ENCODE assay signal across 9 cellular contexts in the genomic region with DNA sequence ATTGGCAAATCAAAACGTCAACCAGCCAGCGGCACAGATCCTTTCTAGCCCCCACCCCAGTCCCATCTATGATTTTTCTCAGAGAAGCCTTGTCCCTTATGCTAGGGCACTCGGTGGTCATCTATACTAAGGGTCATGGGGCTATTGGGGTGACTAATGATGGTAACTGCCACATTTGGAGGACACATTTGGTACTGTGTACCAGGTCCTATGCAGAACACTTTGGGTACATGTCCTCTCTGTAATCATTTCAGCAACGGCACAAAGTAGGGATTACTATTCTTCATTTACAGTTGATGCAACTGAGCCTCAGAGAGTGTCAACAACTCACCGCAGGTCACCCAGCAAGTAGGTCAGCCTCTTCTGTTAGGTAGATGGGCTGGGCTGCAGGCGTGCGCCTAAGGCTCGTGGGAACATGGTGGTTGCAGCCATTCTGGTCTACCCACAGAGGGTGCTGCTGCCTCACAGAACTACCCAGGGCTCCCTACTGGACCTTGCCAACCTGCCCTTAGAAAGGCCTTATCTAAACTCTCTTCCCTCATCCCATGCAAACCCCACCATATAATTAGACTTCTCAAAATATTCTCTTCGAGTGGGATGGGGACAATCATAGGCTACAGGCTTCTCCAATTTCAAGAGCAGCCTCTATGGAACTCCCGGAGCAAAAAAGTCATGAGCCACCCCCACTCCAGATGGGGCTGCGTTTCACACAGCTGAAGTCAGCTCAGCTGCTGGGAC. TPM values are rescaled to one million over a fixed set of nuclear protein-coding genes. Genes with fewer than 3 reads are reported as not detected.
DNase-seq lines count a peak whose midpoint lies in the region; ATAC-seq and TF ChIP-seq lines count a peak whose summit lies in the region.
"Had no signal": no experiment of that assay in that cellular context is flagged by ENCODE, and none has a peak within 500 bp of the region (broad histone marks: within the 10 kb centered on the region; RNA-seq: fewer than 3 reads in every experiment).

No MANE protein-coding gene starts in this region.

- POLR2A ChIA-PET in activated CD4-positive, alpha-beta memory T cell treated with anti-CD3 and anti-CD28 coated beads, Interleukin-2, amount 10 ng/mL, durations not matched to agents 7 days and 5 days (lab: Charles Lee) = no interaction called here

- no peak overlapping the region for H3K18ac ChIP-seq in neuronal stem cell (ENCODE audit: low read length)

- H3K14ac ChIP-seq in neuronal stem cell (ENCODE audit: low read length) = no peak overlapping the region

- peaks cover 9% of the 10 kb centered on the region for H3K4me1 Mint-ChIP-seq in HFFc6 (ENCODE audit: low read depth)
- peaks cover 11% of the 10 kb centered on the region for H3K4me1 Mint-ChIP-seq in activated CD4-positive, alpha-beta memory T cell treated with anti-CD3 and anti-CD28 coated beads, Interleukin-2, amount 10 ng/mL, durations not matched to agents 7 days and 5 days
- H3K4me1 Mint-ChIP-seq: activated naive CD4-positive, alpha-beta T cell treated with anti-CD3 and anti-CD28 coated beads, Interleukin-2, amount 50 U/mL, for 24 hours had no signal

- H2AFZ ChIP-seq in neuronal stem cell (ENCODE audit: low read length) = peak overlapping the region; percentile 37

- WGBS in neuronal stem cell (ENCODE audit: extremely low coverage in 2 of 2, insufficient read length in 2 of 2, insufficient replicate concordance in 1 of 2), 2 donors = no CpG with 5 or more reads among the region's 11 CpGs

- H3K27me3 ChIP-seq in DOHH2 (ENCODE audit: control insufficient read depth, low read length) = no peaks in the 10 kb centered on the region; the same call in 1 of the 2 replicates
- H3K27me3 ChIP-seq in neuronal stem cell (ENCODE audit: control insufficient read depth in 3 of 3, insufficient read depth in 3 of 3, low read depth in 1 of 3, low read length in 3 of 3) = peaks cover 0 to 5% (median 0%) of the 10 kb centered on the region in 3 experiments

- H3K4me3 ChIP-seq in DOHH2 (ENCODE audit: low read length) = peak overlapping the region; percentile 33
- no peak overlapping the region for H3K4me3 ChIP-seq in fibroblast of villous mesenchyme (ENCODE audit: low read depth, low read length)
- H3K4me3 ChIP-seq in neuronal stem cell (ENCODE audit: low read length in 2 of 2) = no peak overlapping the region

- no peak overlapping the region for H2AK5ac ChIP-seq in neuronal stem cell (ENCODE audit: low read depth, low read length)

- H3K79me2 ChIP-seq in DOHH2 (ENCODE audit: control insufficient read depth, low read length) = no peaks in the 10 kb centered on the region

- H3K9me3 Mint-ChIP-seq in HFFc6 = no peaks in the 10 kb centered on the region
- H3K9me3 Mint-ChIP-seq in activated CD4-positive, alpha-beta memory T cell treated with anti-CD3 and anti-CD28 coated beads, Interleukin-2, amount 10 ng/mL, durations not matched to agents 7 days and 5 days = peaks cover 2% of the 10 kb centered on the region
- H3K9me3 Mint-ChIP-seq: activated naive CD4-positive, alpha-beta T cell treated with anti-CD3 and anti-CD28 coated beads, Interleukin-2, amount 50 U/mL, for 24 hours had no signal

- H3K4ac ChIP-seq in neuronal stem cell (ENCODE audit: low read length) = no peak overlapping the region

- peak; percentile 79 for TF ChIP-seq CTCF in DOHH2 (IDR thresholded peaks at IDR 0.05; ENCODE audit: low read depth, low read length, poor library complexity, severe bottlenecking)
- peak; percentile 80 for TF ChIP-seq CTCF in HFFc6 (IDR thresholded peaks at IDR 0.05)
- peak; percentile 89 for TF ChIP-seq CTCF in fibroblast of villous mesenchyme (IDR thresholded peaks at IDR 0.05; ENCODE audit: insufficient read depth, low read depth, low read length)

- H2BK12ac ChIP-seq in neuronal stem cell (ENCODE audit: low read length) = no peak overlapping the region

- H3K4me1 ChIP-seq in DOHH2 (ENCODE audit: control insufficient read depth, low read length) (peaks cover 18% of the 10 kb centered on the region), neuronal stem cell (ENCODE audit: control insufficient read depth in 2 of 2, insufficient read depth in 1 of 2, low read depth in 1 of 2, low read length in 2 of 2) (peaks cover 7 to 15% of the 10 kb centered on the region in 2 donors)

- no peak overlapping the region for H2BK5ac ChIP-seq in neuronal stem cell (ENCODE audit: low read length)

- H4K8ac ChIP-seq in neuronal stem cell (ENCODE audit: low read depth, low read length) = no peak overlapping the region

- no peaks in the 10 kb centered on the region for H4K20me1 ChIP-seq in DOHH2 (ENCODE audit: control insufficient read depth, insufficient read depth, low read depth, low read length)

- peaks cover 17% of the 10 kb centered on the region for H3K27me3 Mint-ChIP-seq in HFFc6 (ENCODE audit: insufficient read depth)
- H3K27me3 Mint-ChIP-seq in activated CD4-positive, alpha-beta memory T cell treated with anti-CD3 and anti-CD28 coated beads, Interleukin-2, amount 10 ng/mL, durations not matched to agents 7 days and 5 days = peaks cover 20% of the 10 kb centered on the region

- no peak overlapping the region for H3K27ac Mint-ChIP-seq in HFFc6
- H3K27ac Mint-ChIP-seq in activated CD4-positive, alpha-beta memory T cell treated with anti-CD3 and anti-CD28 coated beads, Interleukin-2, amount 10 ng/mL, durations not matched to agents 7 days and 5 days = no peak overlapping the region
- H3K27ac Mint-ChIP-seq: activated naive CD4-positive, alpha-beta T cell treated with anti-CD3 and anti-CD28 coated beads, Interleukin-2, amount 50 U/mL, for 24 hours had no signal

- no peaks in the 10 kb centered on the region for H3K9me2 ChIP-seq in DOHH2 (replicated peaks; ENCODE audit: control insufficient read depth, low read length)

- no peaks in the 10 kb centered on the region; the same call in 1 of the 2 replicates for H3F3A ChIP-seq in DOHH2 (ENCODE audit: control insufficient read depth, insufficient read depth)

- peak; percentile 56 for DNase-seq in HFFc6
- DNase-seq in NCI-H526 (lab: John Stamatoyannopoulos, UW) = peak; percentile 79 to 93
- peak; percentile 51 for DNase-seq in activated CD4-positive, alpha-beta memory T cell treated with anti-CD3 and anti-CD28 coated beads, Interleukin-2, amount 10 ng/mL, durations not matched to agents 7 days and 5 days
- DNase-seq in fibroblast of villous mesenchyme (ENCODE audit: low read depth) = peak; percentile 72
- DNase-seq in neuronal stem cell (ENCODE audit: low spot score) = peak; percentile 56

- H3K4me2 ChIP-seq in DOHH2 (ENCODE audit: low read length) (peak overlapping the region; percentile 62), neuronal stem cell (ENCODE audit: insufficient read depth, low read length, poor library complexity, severe bottlenecking) (no peak overlapping the region)

- H3K36me3 ChIP-seq in DOHH2 (ENCODE audit: control insufficient read depth, low read length) = no peaks in the 10 kb centered on the region
- H3K36me3 ChIP-seq in neuronal stem cell (replicated peaks in 1 of 2; ENCODE audit: control insufficient read depth in 2 of 2, insufficient read depth in 2 of 2, low read length in 2 of 2) = no peaks in the 10 kb centered on the region

- no peak overlapping the region for H3K23ac ChIP-seq in neuronal stem cell (ENCODE audit: low read depth, low read length, poor library complexity)

- CTCF ChIA-PET in activated CD4-positive, alpha-beta memory T cell treated with anti-CD3 and anti-CD28 coated beads, Interleukin-2, amount 10 ng/mL, durations not matched to agents 7 days and 5 days (lab: Charles Lee) = interaction anchor here (2.0 to 2.7 kb wide), 2 partner anchors 15 to 62 kb away, joined by 5 to 17 read pairs; no protein-coding TSS in a partner anchor

- ATAC-seq in HG03045 (IDR thresholded peaks at IDR 0.05; ENCODE audit: unreplicated experiment) = no peak
- ATAC-seq in HG02623 (IDR thresholded peaks at IDR 0.05; ENCODE audit: unreplicated experiment) = no peak

- no peak overlapping the region for H3K4me3 Mint-ChIP-seq in HFFc6
- H3K4me3 Mint-ChIP-seq in activated CD4-positive, alpha-beta memory T cell treated with anti-CD3 and anti-CD28 coated beads, Interleukin-2, amount 10 ng/mL, durations not matched to agents 7 days and 5 days = no peak overlapping the region
- H3K4me3 Mint-ChIP-seq: activated naive CD4-positive, alpha-beta T cell treated with anti-CD3 and anti-CD28 coated beads, Interleukin-2, amount 50 U/mL, for 24 hours had no signal

- peak overlapping the region; percentile 54 for H3K9ac ChIP-seq in neuronal stem cell (ENCODE audit: low read depth, low read length, poor library complexity)

- H3K27ac ChIP-seq in DOHH2 (ENCODE audit: low read depth, low read length) (no peak overlapping the region), neuronal stem cell (replicated peaks; ENCODE audit: low read length) (no peak overlapping the region)

- H3K36me3 Mint-ChIP-seq in HFFc6 (ENCODE audit: low read depth) = no peaks in the 10 kb centered on the region
- H3K36me3 Mint-ChIP-seq in activated CD4-positive, alpha-beta memory T cell treated with anti-CD3 and anti-CD28 coated beads, Interleukin-2, amount 10 ng/mL, durations not matched to agents 7 days and 5 days (ENCODE audit: low read depth) = no peaks in the 10 kb centered on the region
- H3K36me3 Mint-ChIP-seq: activated naive CD4-positive, alpha-beta T cell treated with anti-CD3 and anti-CD28 coated beads, Interleukin-2, amount 50 U/mL, for 24 hours had no signal

- H4K91ac ChIP-seq in neuronal stem cell (ENCODE audit: low read depth, low read length, poor library complexity) = no peak overlapping the region

- H3K79me1 ChIP-seq in neuronal stem cell (ENCODE audit: low read depth, low read length) = no peaks in the 10 kb centered on the region

- H2BK120ac ChIP-seq in neuronal stem cell (ENCODE audit: low read depth, low read length) = no peak overlapping the region

- no peaks in the 10 kb centered on the region for H3K9me3 ChIP-seq in DOHH2 (ENCODE audit: control insufficient read depth, insufficient read depth, low read length)
- H3K9me3 ChIP-seq in neuronal stem cell (replicated peaks in 1 of 2; ENCODE audit: control insufficient read depth in 2 of 2, insufficient read depth in 1 of 2, low read depth in 1 of 2, low read length in 2 of 2) = no peaks in the 10 kb centered on the region

- no peak overlapping the region for H2BK15ac ChIP-seq in neuronal stem cell (ENCODE audit: low read length)

RNA-seq across cellular contexts. Expression of a gene that starts 5.7 kb away (rescaled TPM):
- total RNA-seq in HFFc6 (2021; fragmentation: NEBNext Ultra II Directional; extraction: Animal tissue kit (Norgen Biotek cat#: 25700)) = 100 to 1,000 TPM; 112 to 128 (median 116) TPM
- total RNA-seq in activated CD4-positive, alpha-beta memory T cell treated with anti-CD3 and anti-CD28 coated beads, Interleukin-2, amount 10 ng/mL, durations not matched to agents 7 days and 5 days = 10 to 100 TPM; 90.9 to 91.3 TPM
- total RNA-seq in fibroblast of villous mesenchyme = 123 and 129 TPM in 2 replicates
- 64.9 TPM for polyA plus RNA-seq in neuronal stem cell (2013, experiment 1 of 2)
- 62.5 TPM for polyA plus RNA-seq in neuronal stem cell (2013, experiment 2 of 2)

RNA-seq across cellular contexts. Expression of a gene that starts 47.8 kb away (rescaled TPM):
- 10 to 100 TPM; 26.8 to 33.6 (median 29.4) TPM for total RNA-seq in HFFc6 (2021; fragmentation: NEBNext Ultra II Directional; extraction: Animal tissue kit (Norgen Biotek cat#: 25700))
- total RNA-seq in activated CD4-positive, alpha-beta memory T cell treated with anti-CD3 and anti-CD28 coated beads, Interleukin-2, amount 10 ng/mL, durations not matched to agents 7 days and 5 days = 10 to 100 TPM; 65.4 to 72.8 TPM
- 40.2 and 42.2 TPM in 2 replicates for total RNA-seq in fibroblast of villous mesenchyme
- polyA plus RNA-seq in neuronal stem cell (2013, experiment 1 of 2) = 32.6 TPM
- polyA plus RNA-seq in neuronal stem cell (2013, experiment 2 of 2) = 31.1 TPM

RNA-seq across cellular contexts. Expression of a gene that starts 59.7 kb away (rescaled TPM):
- total RNA-seq in HFFc6 (2021; fragmentation: NEBNext Ultra II Directional; extraction: Animal tissue kit (Norgen Biotek cat#: 25700)) = under 1 TPM in 4 of 6 experiments, not detected in 2; 0.05 to 0.33 (median 0.13) TPM
- not detected for total RNA-seq in activated CD4-positive, alpha-beta memory T cell treated with anti-CD3 and anti-CD28 coated beads, Interleukin-2, amount 10 ng/mL, durations not matched to agents 7 days and 5 days
- under 0.01 and 0.43 TPM in 2 replicates for total RNA-seq in fibroblast of villous mesenchyme
- 0.43 TPM for polyA plus RNA-seq in neuronal stem cell (2013, experiment 1 of 2)
- polyA plus RNA-seq in neuronal stem cell (2013, experiment 2 of 2) = 0.64 TPM
